9 cellular contexts compared by ENCODE assay signal in genomic region chr9:21709464-21710058, GRCh38.
A peak's percentile ranks its signal among the peaks of the same experiment; 100 is the strongest.
DNase-seq lines count a peak whose midpoint lies in the region; TF ChIP-seq lines count a peak whose summit lies in the region.
"Had no signal": no experiment of that assay in that cellular context is flagged by ENCODE, and none has a peak within 500 bp of the region (broad histone marks: within the 10 kb centered on the region; RNA-seq: fewer than 3 reads in every experiment).

No MANE protein-coding gene starts in this region.

- H3K27me3 ChIP-seq in H7 (ENCODE audit: control insufficient read depth, insufficient read depth, low read length) (no peaks in the 10 kb centered on the region; the same call in 1 of the 2 replicates), endodermal cell (ENCODE audit: control insufficient read depth, insufficient read depth, low read length, poor library complexity, severe bottlenecking) (peaks cover 5% of the 10 kb centered on the region), tibial artery (no peaks in the 10 kb centered on the region)
- H3K27me3 ChIP-seq: BLaER1 treated with 17β-estradiol and CSF1 and Interleukin-3, amounts not matched to agents 10 nM and 100 nM had no signal

- H3K9me3 ChIP-seq in endodermal cell (ENCODE audit: control insufficient read depth, low read length) = no peaks in the 10 kb centered on the region
- no peaks in the 10 kb centered on the region for H3K9me3 ChIP-seq in tibial artery
- H3K9me3 ChIP-seq: BLaER1 treated with 17β-estradiol and CSF1 and Interleukin-3, amounts not matched to agents 10 nM and 100 nM had no signal

- H3K27ac Mint-ChIP-seq in endodermal cell (no peak overlapping the region), nephron progenitor cell (no peak overlapping the region)

- peaks cover 4% of the 10 kb centered on the region for H3K4me1 Mint-ChIP-seq in endodermal cell
- peaks cover 26% of the 10 kb centered on the region for H3K4me1 Mint-ChIP-seq in nephron progenitor cell

- DNase-seq in DMS153 treated with DMSO at 0.1 percent for 48 hours (lab: John Stamatoyannopoulos, UW; ENCODE audit: unreplicated experiment) (peak; percentile 33), DMS153 (lab: John Stamatoyannopoulos, UW) (no peak), H7 (peak; percentile 18), NCI-H1092 treated with DMSO at 0.1 percent for 48 hours (lab: John Stamatoyannopoulos, UW) (peak; percentile 33), endodermal cell (peak; percentile 90), nephron progenitor cell (peak; percentile 73), tibial artery (peak in 1 of 2 donors; percentile 79)
- DNase-seq in activated CD4-positive, alpha-beta T cell treated with anti-CD3 and anti-CD28 coated beads, Interleukin-2, amount 50 U/mL, for 1 hour = peak; percentile 60

- intact Hi-C loops in tibial artery (cut with DNase I; ENCODE audit: low total_unique reads) = no loop called here

- H3K27ac ChIP-seq in endodermal cell (ENCODE audit: low read depth, low read length) (no peak overlapping the region), tibial artery (no peak overlapping the region)

- TF ChIP-seq CTCF in endodermal cell (conservative IDR thresholded peaks at IDR 0.05) = peak; percentile 89
- peak; percentile 75 for TF ChIP-seq CTCF in nephron progenitor cell (IDR thresholded peaks at IDR 0.05)
- TF ChIP-seq CTCF in tibial artery (IDR thresholded peaks at IDR 0.05) = peak; percentile 59 to 66

- no peak overlapping the region for H3K4me3 Mint-ChIP-seq in endodermal cell
- H3K4me3 Mint-ChIP-seq in nephron progenitor cell = no peak overlapping the region

- H3K27me3 Mint-ChIP-seq in endodermal cell (ENCODE audit: insufficient read depth) (peaks cover 33% of the 10 kb centered on the region), nephron progenitor cell (ENCODE audit: low read depth, poor library complexity) (peaks cover 9% of the 10 kb centered on the region)

- H3K36me3 Mint-ChIP-seq in endodermal cell (ENCODE audit: low read depth) (no peaks in the 10 kb centered on the region), nephron progenitor cell (ENCODE audit: low read depth) (no peaks in the 10 kb centered on the region)

- no peaks in the 10 kb centered on the region for H3K9me3 Mint-ChIP-seq in endodermal cell
- H3K9me3 Mint-ChIP-seq in nephron progenitor cell = no peaks in the 10 kb centered on the region

- H3K4me3 ChIP-seq in H7 (ENCODE audit: insufficient read depth, low read depth, low read length) (no peak overlapping the region), endodermal cell (ENCODE audit: low read length) (no peak overlapping the region), tibial artery (no peak overlapping the region)
- H3K4me3 ChIP-seq: BLaER1 treated with 17β-estradiol and CSF1 and Interleukin-3, amounts not matched to agents 10 nM and 100 nM had no signal

- WGBS in endodermal cell (ENCODE audit: insufficient coverage in 1 of 2, insufficient read length in 1 of 2), 2 experiments = 42 to 65% methylated on average over 2 to 5 of the region's 5 CpGs

- H3K36me3 ChIP-seq in H7 (replicated peaks; ENCODE audit: control insufficient read depth, insufficient read depth, low read length) = no peaks in the 10 kb centered on the region
- H3K36me3 ChIP-seq in endodermal cell (ENCODE audit: control insufficient read depth, insufficient read depth, low read length) = no peaks in the 10 kb centered on the region
- no peaks in the 10 kb centered on the region for H3K36me3 ChIP-seq in tibial artery
- H3K36me3 ChIP-seq: BLaER1 treated with 17β-estradiol and CSF1 and Interleukin-3, amounts not matched to agents 10 nM and 100 nM had no signal

- no peak overlapping the region for H3K9ac ChIP-seq in endodermal cell (ENCODE audit: extremely low read depth, low read length, poor library complexity, severe bottlenecking)
- H3K9ac ChIP-seq: BLaER1 treated with 17β-estradiol and CSF1 and Interleukin-3, amounts not matched to agents 10 nM and 100 nM had no signal

- peaks cover 6% of the 10 kb centered on the region for H3K4me1 ChIP-seq in endodermal cell (ENCODE audit: control insufficient read depth, insufficient read depth, low read length)
- H3K4me1 ChIP-seq in tibial artery = no peaks in the 10 kb centered on the region
